Comparison of ENCODE assay signal across 16 cellular contexts in the genomic region with DNA sequence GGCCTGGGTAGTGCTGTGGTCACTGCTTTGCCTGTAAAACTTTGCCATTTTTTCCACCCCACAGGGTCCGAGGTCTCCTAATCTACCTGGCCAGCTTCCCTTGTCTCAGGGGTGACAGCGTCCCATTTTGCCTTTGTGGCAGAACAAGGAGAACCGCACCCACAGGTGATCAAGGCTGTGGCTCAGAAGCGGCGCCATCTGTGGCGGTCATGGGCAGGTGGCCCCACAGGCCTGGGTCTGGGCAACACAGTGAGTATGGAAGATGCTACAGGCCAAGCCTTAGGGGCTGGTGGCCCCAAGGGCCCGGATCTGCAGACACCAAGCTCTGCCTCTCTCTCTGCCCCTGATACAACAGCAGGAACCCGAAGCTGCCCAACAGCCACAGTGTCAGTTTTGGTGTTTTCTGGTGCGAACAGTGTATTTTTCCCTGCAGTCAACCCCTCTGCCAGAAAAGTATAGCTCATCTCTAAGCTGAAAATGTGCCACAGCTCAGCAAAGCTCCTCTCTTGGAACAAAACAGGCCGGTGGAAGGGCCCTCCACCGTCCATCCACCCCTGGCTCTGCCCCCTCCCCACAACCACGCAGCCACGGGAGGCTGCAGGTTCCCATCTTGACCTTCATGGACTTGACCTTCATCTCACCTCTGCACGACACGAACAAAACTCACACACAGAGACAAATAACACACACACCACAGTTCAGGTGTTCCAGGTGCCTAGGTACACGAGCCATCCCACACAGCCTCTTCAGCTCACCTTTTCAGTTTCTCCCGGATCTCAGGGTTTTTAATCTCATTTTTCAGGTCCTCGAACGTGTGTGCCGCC.
"Had no signal": no experiment of that assay in that cellular context is flagged by ENCODE, and none has a peak within 500 bp of the region (broad histone marks: within the 10 kb centered on the region; RNA-seq: fewer than 3 reads in every experiment).

No MANE protein-coding gene starts in this region.

- H3K4me1 ChIP-seq: foreskin keratinocyte, parathyroid adenoma had no signal

- H3K27ac Mint-ChIP-seq: activated CD4-positive, alpha-beta memory T cell treated with anti-CD3 and anti-CD28 coated beads for 36 hours; activated T-helper 1 cell treated with anti-CD3 and anti-CD28 coated beads, Interleukin-12 subunit alpha, Interleukin-12 subunit beta, Interleukin-2, Interleukin-4 antibody, amounts not matched to agents 30 ng/mL and 10 ng/mL and 1 ng/mL, durations not matched to agents 14 hours and 24 hours and 36 hours had no signal

- H3K4me3 ChIP-seq: heart left ventricle, left ventricle myocardium inferior, tibial nerve had no signal

- H3K27me3 Mint-ChIP-seq: activated CD4-positive, alpha-beta memory T cell treated with anti-CD3 and anti-CD28 coated beads for 36 hours had no signal

- H3K9me3 Mint-ChIP-seq: activated CD4-positive, alpha-beta memory T cell treated with anti-CD3 and anti-CD28 coated beads for 36 hours; activated T-helper 1 cell treated with anti-CD3 and anti-CD28 coated beads, Interleukin-12 subunit alpha, Interleukin-12 subunit beta, Interleukin-2, Interleukin-4 antibody, amounts not matched to agents 30 ng/mL and 10 ng/mL and 1 ng/mL, durations not matched to agents 14 hours and 24 hours and 36 hours had no signal

- DNase-seq: activated CD4-positive, alpha-beta memory T cell treated with anti-CD3 and anti-CD28 coated beads for 36 hours; activated CD4-positive, alpha-beta T cell treated with anti-CD3 and anti-CD28 coated beads for 1 hour; activated naive CD4-positive, alpha-beta T cell; foreskin keratinocyte; left ventricle myocardium inferior; mesendoderm; retina; small intestine; SW 1271 had no signal

- H3K27me3 ChIP-seq: foreskin keratinocyte, heart left ventricle, tibial nerve had no signal

- ATAC-seq: foreskin keratinocyte, heart left ventricle had no signal

- H3K27ac ChIP-seq: foreskin keratinocyte, left ventricle myocardium inferior, parathyroid adenoma, tibial nerve had no signal

- H3K9me3 ChIP-seq: heart left ventricle, left ventricle myocardium inferior, tibial nerve had no signal

- H3K4me3 Mint-ChIP-seq: activated CD4-positive, alpha-beta memory T cell treated with anti-CD3 and anti-CD28 coated beads for 36 hours; activated T-helper 1 cell treated with anti-CD3 and anti-CD28 coated beads, Interleukin-12 subunit alpha, Interleukin-12 subunit beta, Interleukin-2, Interleukin-4 antibody, amounts not matched to agents 30 ng/mL and 10 ng/mL and 1 ng/mL, durations not matched to agents 14 hours and 24 hours and 36 hours had no signal

- FAIRE-seq: bronchial epithelial cell, endothelial cell of umbilical vein, keratinocyte, small intestine had no signal

- H3K36me3 Mint-ChIP-seq: activated CD4-positive, alpha-beta memory T cell treated with anti-CD3 and anti-CD28 coated beads for 36 hours had no signal
